7 cellular contexts compared by ENCODE assay signal in genomic region chr3:22928256-22928655, GRCh38.
DNase-seq lines count a peak whose midpoint lies in the region; ATAC-seq, FAIRE-seq and TF ChIP-seq lines count a peak whose summit lies in the region.
"Not testable (repeated sequence)": the region's sequence is repeated elsewhere in the genome, so short reads cannot be mapped to it uniquely, and the experiment has no call there.

No MANE protein-coding gene starts in this region.

- not testable (repeated sequence) for H3K36me3 Mint-ChIP-seq in astrocyte (ENCODE audit: low read depth, unreplicated experiment)

- not testable (repeated sequence) for H4K20me1 ChIP-seq in astrocyte (ENCODE audit: insufficient read depth, low read length)

- TF ChIP-seq EP300 in ovary (IDR thresholded peaks at IDR 0.05); sigmoid colon (IDR thresholded peaks at IDR 0.05): not testable (repeated sequence)

- peak overlapping the region; percentile 41 for H3K27ac Mint-ChIP-seq in astrocyte (ENCODE audit: unreplicated experiment)

- not testable (repeated sequence) for H3K36me3 ChIP-seq in astrocyte (ENCODE audit: insufficient read depth, low read length); heart left ventricle; ovary; sigmoid colon; testis (ENCODE audit: low read depth, missing control alignments)

- H3K9me3 ChIP-seq in astrocyte (ENCODE audit: insufficient read depth, low read depth, low read length); heart left ventricle; ovary; sigmoid colon; testis: not testable (repeated sequence)

- ATAC-seq in heart left ventricle: peak in 2 of 4 donors; percentile 34

- H3K27me3 Mint-ChIP-seq in astrocyte (ENCODE audit: low read depth, unreplicated experiment): not testable (repeated sequence)

- not testable (repeated sequence) for H3K9ac ChIP-seq in astrocyte (ENCODE audit: low read length)

- H3K27ac ChIP-seq in astrocyte (ENCODE audit: low read depth, low read length): not testable (repeated sequence)
- H3K27ac ChIP-seq in heart left ventricle (peak overlapping the region in 10 of 12 donors; percentile 0 to 57 (median 22)), ovary (peak overlapping the region in 1 of 2 donors; percentile 31), sigmoid colon (peak overlapping the region in 3 of 4 donors; percentile 42 to 73 (median 53)), testis (peak overlapping the region in 1 of 2 donors; percentile 11)

- intact Hi-C loops in heart left ventricle (cut with DNase I): loop anchor here in 1 of 10 donors (5.0 kb wide), 1 partner anchor 34 kb away; no protein-coding TSS in a partner anchor
- intact Hi-C loops in ovary (cut with DNase I); sigmoid colon (cut with DNase I); testis (cut with DNase I; ENCODE audit: low total_unique reads): not testable (repeated sequence)

- not testable (repeated sequence) for FAIRE-seq in astrocyte (lab: Jason Lieb, UNC)

- H3K4me3 ChIP-seq in astrocyte (ENCODE audit: insufficient read depth, low read depth, low read length); fibroblast of pulmonary artery (replicated peaks; ENCODE audit: low read depth, low read length); heart left ventricle; ovary; sigmoid colon; testis: not testable (repeated sequence)

- not testable (repeated sequence) for H3K4me3 Mint-ChIP-seq in astrocyte (ENCODE audit: unreplicated experiment)

- not testable (repeated sequence) for DNase-seq in astrocyte (ENCODE audit: low read depth); heart left ventricle; sigmoid colon
- peak; percentile 7 for DNase-seq in fibroblast of pulmonary artery (ENCODE audit: low read depth)
- peak; percentile 58 for DNase-seq in left kidney (ENCODE audit: low read depth, low spot score)
- DNase-seq in ovary: peak; percentile 17 to 52 (median 33)
- DNase-seq in testis: peak; percentile 17

- H2AFZ ChIP-seq in astrocyte (ENCODE audit: low read depth, low read length): not testable (repeated sequence)

- H3K79me2 ChIP-seq in astrocyte (ENCODE audit: insufficient read depth, low read length): not testable (repeated sequence)

- H3K9me3 Mint-ChIP-seq in astrocyte (ENCODE audit: unreplicated experiment): not testable (repeated sequence)

- 33 to 41% (median 34%) methylated on average over 3 of the region's 3 CpGs for WGBS in heart left ventricle, 4 donors
- WGBS in ovary, 3 donors: 5 to 9% (median 6%) methylated on average over 3 of the region's 3 CpGs
- 70 to 75% methylated on average over 3 of the region's 3 CpGs for WGBS in sigmoid colon, 2 donors
- WGBS in testis, 2 donors: 42 to 45% methylated on average over 3 of the region's 3 CpGs

- not testable (repeated sequence) for TF ChIP-seq POLR2A in heart left ventricle (IDR thresholded peaks at IDR 0.05); ovary (IDR thresholded peaks at IDR 0.05); sigmoid colon (IDR thresholded peaks at IDR 0.05); testis (IDR thresholded peaks at IDR 0.05)

- not testable (repeated sequence) for H3K4me1 ChIP-seq in astrocyte (ENCODE audit: insufficient read depth, low read length); ovary (ENCODE audit: insufficient read depth); testis
- H3K4me1 ChIP-seq in heart left ventricle (peaks cover 0 to 12% (median 0%) of the 10 kb centered on the region in 12 donors), sigmoid colon (peaks cover 0 to 24% (median 14%) of the 10 kb centered on the region in 4 donors)

- H3K4me2 ChIP-seq in astrocyte (ENCODE audit: low read length): not testable (repeated sequence)

- H3K4me1 Mint-ChIP-seq in astrocyte (ENCODE audit: low read depth, unreplicated experiment): not testable (repeated sequence)

- H3K27me3 ChIP-seq in astrocyte (ENCODE audit: insufficient read depth, low read length); heart left ventricle; ovary; sigmoid colon; testis: not testable (repeated sequence)

- not testable (repeated sequence) for TF ChIP-seq CTCF in astrocyte (IDR thresholded peaks at IDR 0.05; ENCODE audit: insufficient read depth, low read depth, low read length); fibroblast of pulmonary artery (IDR thresholded peaks at IDR 0.05; ENCODE audit: low read length, missing control alignments); heart left ventricle (IDR thresholded peaks at IDR 0.05); ovary (IDR thresholded peaks at IDR 0.05); sigmoid colon (IDR thresholded peaks at IDR 0.05); testis (IDR thresholded peaks at IDR 0.05)
